In the genomic region with DNA sequence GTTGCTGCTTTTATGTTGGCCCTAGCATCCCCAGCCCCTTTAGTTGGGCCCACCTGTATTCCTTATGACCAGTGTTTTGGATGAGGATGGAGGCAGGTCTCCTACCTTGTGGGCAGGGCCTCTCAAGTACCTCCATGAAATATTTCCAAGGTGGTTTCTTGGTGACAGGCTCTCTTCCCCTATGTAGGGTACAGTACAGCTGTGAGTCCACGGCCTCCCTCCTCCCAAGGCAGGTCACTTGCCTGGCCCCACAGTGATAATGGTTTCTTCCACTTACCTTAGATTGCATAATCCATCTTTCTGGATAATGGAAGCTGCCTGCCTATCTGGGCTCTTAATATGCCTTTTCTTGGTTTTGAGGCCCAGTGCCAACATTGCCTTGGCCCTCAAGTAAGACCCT, we compare ENCODE assay signal across 1 cellular context.
TF ChIP-seq lines count a peak whose summit lies in the region.

No MANE protein-coding gene starts in this region.

TF ChIP-seq in A549, 52 proteins besides CTCF, POLR2A, EP300 and RAD21 (continued from another document):
- TF ChIP-seq, protein P1, sequence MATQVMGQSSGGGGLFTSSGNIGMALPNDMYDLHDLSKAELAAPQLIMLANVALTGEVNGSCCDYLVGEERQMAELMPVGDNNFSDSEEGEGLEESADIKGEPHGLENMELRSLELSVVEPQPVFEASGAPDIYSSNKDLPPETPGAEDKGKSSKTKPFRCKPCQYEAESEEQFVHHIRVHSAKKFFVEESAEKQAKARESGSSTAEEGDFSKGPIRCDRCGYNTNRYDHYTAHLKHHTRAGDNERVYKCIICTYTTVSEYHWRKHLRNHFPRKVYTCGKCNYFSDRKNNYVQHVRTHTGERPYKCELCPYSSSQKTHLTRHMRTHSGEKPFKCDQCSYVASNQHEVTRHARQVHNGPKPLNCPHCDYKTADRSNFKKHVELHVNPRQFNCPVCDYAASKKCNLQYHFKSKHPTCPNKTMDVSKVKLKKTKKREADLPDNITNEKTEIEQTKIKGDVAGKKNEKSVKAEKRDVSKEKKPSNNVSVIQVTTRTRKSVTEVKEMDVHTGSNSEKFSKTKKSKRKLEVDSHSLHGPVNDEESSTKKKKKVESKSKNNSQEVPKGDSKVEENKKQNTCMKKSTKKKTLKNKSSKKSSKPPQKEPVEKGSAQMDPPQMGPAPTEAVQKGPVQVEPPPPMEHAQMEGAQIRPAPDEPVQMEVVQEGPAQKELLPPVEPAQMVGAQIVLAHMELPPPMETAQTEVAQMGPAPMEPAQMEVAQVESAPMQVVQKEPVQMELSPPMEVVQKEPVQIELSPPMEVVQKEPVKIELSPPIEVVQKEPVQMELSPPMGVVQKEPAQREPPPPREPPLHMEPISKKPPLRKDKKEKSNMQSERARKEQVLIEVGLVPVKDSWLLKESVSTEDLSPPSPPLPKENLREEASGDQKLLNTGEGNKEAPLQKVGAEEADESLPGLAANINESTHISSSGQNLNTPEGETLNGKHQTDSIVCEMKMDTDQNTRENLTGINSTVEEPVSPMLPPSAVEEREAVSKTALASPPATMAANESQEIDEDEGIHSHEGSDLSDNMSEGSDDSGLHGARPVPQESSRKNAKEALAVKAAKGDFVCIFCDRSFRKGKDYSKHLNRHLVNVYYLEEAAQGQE (IDR thresholded peaks at IDR 0.05), result no peak
- TF ChIP-seq CEBPB (IDR thresholded peaks at IDR 0.05) (peak in 1 of 2 experiments; percentile 34; a peak in 1 of 4 replicates), RNF2 (IDR thresholded peaks at IDR 0.05; ENCODE audit: borderline replicate concordance, low read depth) (no peak), POLR2AphosphoS2 (conservative IDR thresholded peaks at IDR 0.05; ENCODE audit: low read length) (0 out of 2 replicates have a peak, but pooled peaks have one; percentile 3), FOXS1 (CRISPR knock-in tag; IDR thresholded peaks at IDR 0.05) (no peak)
TF ChIP-seq in A549: peak in this region for 2.
